21 cellular contexts compared by ENCODE assay signal in genomic region chr4:19857405-19857804, GRCh38.
A peak's percentile ranks its signal among the peaks of the same experiment; 100 is the strongest.
DNase-seq lines count a peak whose midpoint lies in the region; ATAC-seq and TF ChIP-seq lines count a peak whose summit lies in the region.
"Had no signal": no experiment of that assay in that cellular context is flagged by ENCODE, and none has a peak within 500 bp of the region (broad histone marks: within the 10 kb centered on the region; RNA-seq: fewer than 3 reads in every experiment).

No MANE protein-coding gene starts in this region.

- POLR2A ChIA-PET in HEK293T (lab: Yijun Ruan, JAX) = no interaction called here

- no peaks in the 10 kb centered on the region for H3K27me3 ChIP-seq in brain microvascular endothelial cell (replicated peaks)
- H3K27me3 ChIP-seq: heart left ventricle had no signal

- in situ Hi-C loops in brain microvascular endothelial cell (cut with HindIII; ENCODE audit: low pct_ligation_motif_present, low sequenced_read_pairs) = no loop called here

- DNase-seq in COR-L47 (lab: John Stamatoyannopoulos, UW) (peak; percentile 68), NCI-H1092 treated with DMSO at 0.1 percent for 48 hours (lab: John Stamatoyannopoulos, UW) (peak; percentile 64), brain microvascular endothelial cell (peak; percentile 25), kidney glomerular epithelial cell (lab: John Stamatoyannopoulos, UW) (peak; percentile 5), HEK293T (ENCODE audit: extremely low spot score) (no peak)
- no peak for DNase-seq in effector CD4-positive, alpha-beta T cell
- DNase-seq: activated CD4-positive, alpha-beta memory T cell treated with anti-CD3 and anti-CD28 coated beads, Interleukin-2, amount 10 ng/mL, durations not matched to agents 7 days and 5 days; activated effector memory CD4-positive, alpha-beta T cell treated with anti-CD3 and anti-CD28 coated beads, Interleukin-2, amount 50 U/mL, for 16 hours; activated T-cell treated with anti-CD3 and anti-CD28 coated beads for 4 hours; heart left ventricle; Kasumi-1; left ventricle myocardium inferior; midbrain; NCI-H2171; NCI-H526 treated with DMSO at 0.1 percent for 48 hours; posterior cingulate gyrus had no signal

- no peak overlapping the region for H3K27ac ChIP-seq in brain microvascular endothelial cell
- H3K27ac ChIP-seq: heart left ventricle, left ventricle myocardium inferior had no signal

- TF ChIP-seq CTCF in brain microvascular endothelial cell (IDR thresholded peaks at IDR 0.05; ENCODE audit: low read depth, low read length, missing control alignments) = no peak

- ATAC-seq in HG03139 (IDR thresholded peaks at IDR 0.05; ENCODE audit: unreplicated experiment) (no peak), HG03135 (IDR thresholded peaks at IDR 0.05; ENCODE audit: unreplicated experiment) (no peak)
- ATAC-seq: activated CD4-positive, CD25-positive, alpha-beta regulatory T cell treated with anti-CD3 and anti-CD28 coated beads, Interleukin-2, amount 50 U/mL, for 24 hours; heart left ventricle; Right ventricle myocardium inferior had no signal

- CTCF ChIA-PET in HEK293T (lab: Yijun Ruan, JAX) = no interaction called here

- no peak overlapping the region for H3K4me3 ChIP-seq in brain microvascular endothelial cell (ENCODE audit: low read depth, low read length)
- H3K4me3 ChIP-seq: HAP-1, heart left ventricle, left ventricle myocardium inferior had no signal

- H3K36me3 ChIP-seq in brain microvascular endothelial cell (replicated peaks) = no peaks in the 10 kb centered on the region
- H3K36me3 ChIP-seq: HAP-1, heart left ventricle, left ventricle myocardium inferior had no signal

TF ChIP-seq in HEK293T, 16 proteins besides CTCF, POLR2A, EP300 and RAD21:
- no peak for TF ChIP-seq CTBP1 (IDR thresholded peaks at IDR 0.05; ENCODE audit: borderline replicate concordance)
- no peak for TF ChIP-seq SUZ12 (IDR thresholded peaks at IDR 0.05)
- no peak for TF ChIP-seq TARDBP (IDR thresholded peaks at IDR 0.05)
- TF ChIP-seq ZNF384 (IDR thresholded peaks at IDR 0.05) = no peak
- TF ChIP-seq ARNT (IDR thresholded peaks at IDR 0.05) = no peak
- TF ChIP-seq NFRKB (IDR thresholded peaks at IDR 0.05) = no peak
- no peak for TF ChIP-seq FOXA1 (IDR thresholded peaks at IDR 0.05)
- TF ChIP-seq FOXM1 (IDR thresholded peaks at IDR 0.05; ENCODE audit: borderline replicate concordance) = no peak
- TF ChIP-seq HDGF (IDR thresholded peaks at IDR 0.05; ENCODE audit: borderline replicate concordance) = no peak
- TF ChIP-seq LEF1 (IDR thresholded peaks at IDR 0.05; ENCODE audit: borderline replicate concordance) = no peak
- TF ChIP-seq SP1 (IDR thresholded peaks at IDR 0.05) = no peak
- TF ChIP-seq PKNOX1 (IDR thresholded peaks at IDR 0.05) = no peak
- TF ChIP-seq L3MBTL2 (conservative IDR thresholded peaks at IDR 0.05) = no peak

Comparison
In these comparisons a context has a peak if more than half of its experiments do, and no peak if none do; other contexts are left out.
1. DNase-seq: peak in COR-L47 (single experiment), NCI-H1092 treated with DMSO at 0.1 percent for 48 hours (single experiment), brain microvascular endothelial cell (single experiment) and kidney glomerular epithelial cell (single experiment); none in HEK293T (single experiment) and effector CD4-positive, alpha-beta T cell (single experiment).